In genomic region chr16:47574091-47575054, GRCh38 we compare ENCODE assay signal across 8 cellular contexts.
DNase-seq lines count a peak whose midpoint lies in the region; ATAC-seq and TF ChIP-seq lines count a peak whose summit lies in the region.

No MANE protein-coding gene starts in this region.

- in situ Hi-C loops in IMR-90 (cut with MboI; ENCODE audit: low sequenced_read_pairs): no loop called here

- no peaks in the 10 kb centered on the region for H3K36me3 Mint-ChIP-seq in glutamatergic neuron (ENCODE audit: unreplicated experiment)

- no peak overlapping the region for H2BK120ac ChIP-seq in IMR-90 (ENCODE audit: low read depth, low read length)

- no peak overlapping the region for H3K56ac ChIP-seq in IMR-90 (ENCODE audit: extremely low read depth, insufficient read depth, low read length)

- H3K27me3 ChIP-seq in IMR-90 (ENCODE audit: control insufficient read depth, insufficient read depth, low read length) (no peaks in the 10 kb centered on the region), psoas muscle (ENCODE audit: insufficient read depth in 3 of 3, low read length in 2 of 3) (no peaks in the 10 kb centered on the region)

- H4K5ac ChIP-seq in IMR-90 (ENCODE audit: low read depth, low read length): no peak overlapping the region

- dilution Hi-C loops in IMR-90 (cut with HindIII; ENCODE audit: low sequenced_read_pairs, unreplicated experiment): no loop called here

- DNase-seq in GM10248 (ENCODE audit: extremely low spot score) (peak; percentile 18), IMR-90 (peak; percentile 49), psoas muscle (no peak), NCI-H2081 (lab: John Stamatoyannopoulos, UW) (no peak), glutamatergic neuron (no peak)
- peak; percentile 12 for DNase-seq in activated T-helper 9 cell treated with anti-CD3 and anti-CD28 coated beads, Interleukin-2, amount 50 U/mL, for 16 hours (ENCODE audit: low read depth)

- H2AFZ ChIP-seq in IMR-90 (replicated peaks; ENCODE audit: low read length, poor library complexity): no peak overlapping the region

- H3K23ac ChIP-seq in IMR-90 (ENCODE audit: low read depth, low read length): no peak overlapping the region

- H3K9me1 ChIP-seq in IMR-90 (ENCODE audit: insufficient read depth, low read length): no peaks in the 10 kb centered on the region

- H4K91ac ChIP-seq in IMR-90 (ENCODE audit: insufficient read depth, low read depth, low read length): no peak overlapping the region

- POLR2A ChIA-PET in GM10248 (lab: Yijun Ruan, JAX): interaction anchor here (0.6 kb wide), 1 partner anchor 49 kb away, joined by 3 read pairs; no protein-coding TSS in a partner anchor
- POLR2A ChIA-PET in IMR-90 (lab: Charles Lee; ENCODE audit: unreplicated experiment): no interaction called here

- no peak overlapping the region for H3K27ac Mint-ChIP-seq in glutamatergic neuron (ENCODE audit: unreplicated experiment)

- no peak overlapping the region for H3K18ac ChIP-seq in IMR-90 (ENCODE audit: low read depth, low read length)

- H3K4me3 Mint-ChIP-seq in glutamatergic neuron (ENCODE audit: unreplicated experiment): no peak overlapping the region

- no peak for TF ChIP-seq POLR2A in IMR-90 (IDR thresholded peaks at IDR 0.05; ENCODE audit: low read depth, low read length)

- H3K9ac ChIP-seq in IMR-90 (ENCODE audit: low read depth, low read length): no peak overlapping the region

- no peak overlapping the region for H2BK15ac ChIP-seq in IMR-90 (ENCODE audit: low read depth, low read length)

- peaks cover 1% of the 10 kb centered on the region for H3K9me3 Mint-ChIP-seq in glutamatergic neuron (ENCODE audit: unreplicated experiment)

- H3K4me1 ChIP-seq in IMR-90 (ENCODE audit: control insufficient read depth, insufficient read depth, low read length) (no peaks in the 10 kb centered on the region; the same call in 1 of the 2 replicates), psoas muscle (peaks cover 9% of the 10 kb centered on the region)

- intact Hi-C loops in IMR-90 (cut with micrococcal nuclease) (no loop called here), psoas muscle (cut with DNase I) (no loop called here)

- H3K27ac ChIP-seq in IMR-90 (ENCODE audit: insufficient read depth, low read length) (no peak overlapping the region), psoas muscle (no peak overlapping the region)

- no peak overlapping the region for H2AK9ac ChIP-seq in IMR-90 (replicated peaks; ENCODE audit: low read depth, low read length, poor library complexity)

- no peak for ATAC-seq in IMR-90 (ENCODE audit: low read depth)
- ATAC-seq in psoas muscle: peak in 3 of 4 donors; percentile 57 to 87 (median 63)
- no peak for ATAC-seq in GM21447 (IDR thresholded peaks at IDR 0.05; ENCODE audit: unreplicated experiment)
- ATAC-seq in HG03571 (IDR thresholded peaks at IDR 0.05; ENCODE audit: unreplicated experiment): no peak

- H3K4me3 ChIP-seq in IMR-90 (ENCODE audit: insufficient read depth, low read depth, low read length): no peak overlapping the region
- no peak overlapping the region for H3K4me3 ChIP-seq in psoas muscle

- CTCF ChIA-PET in GM10248 (lab: Yijun Ruan, JAX): interaction anchor here (1.4 kb wide), 1 partner anchor 27 kb away, joined by 3 read pairs; no protein-coding TSS in a partner anchor
- CTCF ChIA-PET in IMR-90 (lab: Yijun Ruan, JAX): no interaction called here

- H3K4ac ChIP-seq in IMR-90 (ENCODE audit: low read depth, low read length): no peak overlapping the region

- H2BK20ac ChIP-seq in IMR-90 (ENCODE audit: low read depth, low read length): no peak overlapping the region

- TF ChIP-seq CTCF in GM10248 (IDR thresholded peaks at IDR 0.05; ENCODE audit: control extremely low read depth, extremely low read depth, low read depth, missing control alignments) (no peak), IMR-90 (conservative IDR thresholded peaks at IDR 0.05; ENCODE audit: low read depth, low read length) (no peak), psoas muscle (IDR thresholded peaks at IDR 0.05) (no peak), glutamatergic neuron (IDR thresholded peaks at IDR 0.05; ENCODE audit: partially characterized antibody, unreplicated experiment) (no peak)

- TF ChIP-seq RAD21 in IMR-90 (IDR thresholded peaks at IDR 0.05; ENCODE audit: low read length): no peak

- no peaks in the 10 kb centered on the region for H3K27me3 Mint-ChIP-seq in glutamatergic neuron (ENCODE audit: unreplicated experiment)

- no peak overlapping the region for H4K8ac ChIP-seq in IMR-90 (ENCODE audit: low read depth in 2 of 2, low read length in 2 of 2)

- no peak overlapping the region for H3K14ac ChIP-seq in IMR-90 (replicated peaks; ENCODE audit: low read depth, low read length)

- no peak overlapping the region for H3K4me2 ChIP-seq in IMR-90 (ENCODE audit: low read depth, low read length)

- H3K36me3 ChIP-seq in IMR-90 (ENCODE audit: control insufficient read depth, insufficient read depth, low read length) (peaks cover 2% of the 10 kb centered on the region; the same call in 1 of the 2 replicates), psoas muscle (ENCODE audit: insufficient read depth in 1 of 2, low read depth in 1 of 2) (no peaks in the 10 kb centered on the region)

- peaks cover 3 to 21% of the 10 kb centered on the region in 2 experiments; a peak in 3 of 4 replicates for H3K79me1 ChIP-seq in IMR-90 (ENCODE audit: low read depth in 1 of 2, low read length in 2 of 2)

- H4K20me1 ChIP-seq in IMR-90 (ENCODE audit: insufficient read depth, low read length): no peaks in the 10 kb centered on the region

- no peak overlapping the region for H2AK5ac ChIP-seq in IMR-90 (ENCODE audit: low read depth, low read length)

- no peak overlapping the region for H2BK5ac ChIP-seq in IMR-90 (ENCODE audit: low read depth, low read length, poor library complexity, severe bottlenecking)

- H3K9me3 ChIP-seq in IMR-90 (ENCODE audit: control insufficient read depth, insufficient read depth, low read length) (no peaks in the 10 kb centered on the region), psoas muscle (no peaks in the 10 kb centered on the region)

- H3K4me1 Mint-ChIP-seq in glutamatergic neuron (ENCODE audit: low read depth, unreplicated experiment): peaks cover 2% of the 10 kb centered on the region

- WGBS in IMR-90 (ENCODE audit: extremely low coverage in 2 of 2, insufficient read length in 1 of 2), 2 experiments: 90% methylated on average over 2 of the region's 5 CpGs; no CpG with 5 or more reads in 1 of the 2 experiments
- 50 to 67% (median 52%) methylated on average over 5 of the region's 5 CpGs for WGBS in psoas muscle, 3 donors

- no TSS peak for BruUV-seq in IMR-90 (replicated peaks; lab: Mats Ljungman, UMichigan)

TF ChIP-seq in IMR-90, 13 proteins besides CTCF, POLR2A, EP300 and RAD21:
- TF ChIP-seq NFE2L2 (IDR thresholded peaks at IDR 0.05; ENCODE audit: low read depth, low read length) (no peak), FOS (IDR thresholded peaks at IDR 0.05; ENCODE audit: low read depth, low read length) (no peak), RFX5 (IDR thresholded peaks at IDR 0.05; ENCODE audit: low read depth, low read length) (no peak), MXI1 (IDR thresholded peaks at IDR 0.05; ENCODE audit: borderline replicate concordance, low read depth, low read length) (no peak), BHLHE40 (IDR thresholded peaks at IDR 0.05; ENCODE audit: low read depth, low read length) (no peak), SMC3 (IDR thresholded peaks at IDR 0.05; ENCODE audit: low read depth, low read length) (no peak)

Comparison
In these comparisons a context has a peak if more than half of its experiments do, and no peak if none do; other contexts are left out.
1. DNase-seq: peak in GM10248 (single experiment), IMR-90 (single experiment) and activated T-helper 9 cell treated with anti-CD3 and anti-CD28 coated beads, Interleukin-2, amount 50 U/mL, for 16 hours (single experiment); none in psoas muscle (0 of 2), NCI-H2081 (0 of 2) and glutamatergic neuron (single experiment).
2. ATAC-seq: peak in psoas muscle (3 of 4); none in IMR-90 (single experiment), GM21447 (single experiment) and HG03571 (single experiment).